In the genomic region with DNA sequence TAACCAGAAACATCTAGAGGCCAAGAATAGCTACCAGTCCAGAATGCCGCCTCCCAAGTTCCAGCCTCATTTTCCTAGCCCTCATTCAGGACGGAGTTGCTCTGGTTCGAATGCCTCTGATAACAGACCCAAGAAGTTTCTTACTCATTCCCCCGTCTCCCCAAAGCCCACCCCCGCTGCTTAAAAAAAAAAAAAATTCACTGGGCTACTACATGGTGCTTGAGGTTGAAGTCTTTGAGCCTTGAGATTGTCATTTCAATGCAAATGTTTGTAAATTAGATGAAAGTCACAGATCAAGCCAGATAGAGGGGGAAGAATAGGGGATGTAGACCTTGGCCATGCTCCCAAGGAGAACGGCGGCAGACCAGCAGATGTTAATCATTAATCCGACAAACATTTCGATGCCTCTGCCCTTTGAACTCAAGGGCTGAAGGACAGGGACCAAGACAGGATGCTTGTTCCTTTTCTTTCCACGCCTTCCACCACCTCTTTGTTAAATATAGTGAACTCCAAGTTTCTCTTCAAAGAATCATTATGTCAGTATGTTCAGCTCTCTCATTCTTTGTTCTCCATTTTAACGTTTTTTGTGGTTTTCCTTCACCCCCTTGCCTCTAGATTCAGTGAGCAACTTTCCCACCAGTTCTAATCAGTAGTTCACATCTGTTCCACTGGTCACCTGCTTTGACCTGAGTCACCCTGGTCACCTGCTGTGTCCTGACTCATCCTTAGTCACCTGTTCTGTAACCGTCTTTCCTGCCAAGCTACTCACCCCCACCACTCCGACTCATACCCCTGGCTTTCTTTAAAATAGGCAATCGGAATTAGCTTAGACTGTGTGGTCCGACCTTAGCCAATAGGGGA, we compare ENCODE assay signal across 8 cellular contexts.
A peak's percentile ranks its signal among the peaks of the same experiment; 100 is the strongest.
DNase-seq lines count a peak whose midpoint lies in the region; ATAC-seq lines count a peak whose summit lies in the region.

No MANE protein-coding gene starts in this region.

- peak; percentile 53 for DNase-seq in HS-5 (ENCODE audit: low read depth)
- peak; percentile 63 for DNase-seq in activated CD8-positive, alpha-beta memory T cell treated with anti-CD3 and anti-CD28 coated beads for 24 hours
- DNase-seq in left kidney (ENCODE audit: low read depth, low spot score), result peak; percentile 45
- DNase-seq in Right ventricle myocardium superior, result no peak
- DNase-seq in superior temporal gyrus (ENCODE audit: extremely low spot score), result no peak
- no peak for DNase-seq in head of caudate nucleus

- ATAC-seq in GM19372 (IDR thresholded peaks at IDR 0.05; ENCODE audit: low read depth, unreplicated experiment) (peak; percentile 59), GM21786 (IDR thresholded peaks at IDR 0.05; ENCODE audit: unreplicated experiment) (no peak), Right ventricle myocardium superior (ENCODE audit: poor library complexity) (no peak)

- intact Hi-C loops in Right ventricle myocardium superior (cut with DNase I), result no loop called here
- intact Hi-C loops in head of caudate nucleus (cut with DNase I), result no loop called here

Comparison
In these comparisons a context has a peak if more than half of its experiments do, and no peak if none do; other contexts are left out.
1. DNase-seq: peak in HS-5 (single experiment), activated CD8-positive, alpha-beta memory T cell treated with anti-CD3 and anti-CD28 coated beads for 24 hours (single experiment) and left kidney (single experiment); none in Right ventricle myocardium superior (single experiment), superior temporal gyrus (single experiment) and head of caudate nucleus (0 of 42).